ENCODE assay signal across 8 cellular contexts in the genomic region with DNA sequence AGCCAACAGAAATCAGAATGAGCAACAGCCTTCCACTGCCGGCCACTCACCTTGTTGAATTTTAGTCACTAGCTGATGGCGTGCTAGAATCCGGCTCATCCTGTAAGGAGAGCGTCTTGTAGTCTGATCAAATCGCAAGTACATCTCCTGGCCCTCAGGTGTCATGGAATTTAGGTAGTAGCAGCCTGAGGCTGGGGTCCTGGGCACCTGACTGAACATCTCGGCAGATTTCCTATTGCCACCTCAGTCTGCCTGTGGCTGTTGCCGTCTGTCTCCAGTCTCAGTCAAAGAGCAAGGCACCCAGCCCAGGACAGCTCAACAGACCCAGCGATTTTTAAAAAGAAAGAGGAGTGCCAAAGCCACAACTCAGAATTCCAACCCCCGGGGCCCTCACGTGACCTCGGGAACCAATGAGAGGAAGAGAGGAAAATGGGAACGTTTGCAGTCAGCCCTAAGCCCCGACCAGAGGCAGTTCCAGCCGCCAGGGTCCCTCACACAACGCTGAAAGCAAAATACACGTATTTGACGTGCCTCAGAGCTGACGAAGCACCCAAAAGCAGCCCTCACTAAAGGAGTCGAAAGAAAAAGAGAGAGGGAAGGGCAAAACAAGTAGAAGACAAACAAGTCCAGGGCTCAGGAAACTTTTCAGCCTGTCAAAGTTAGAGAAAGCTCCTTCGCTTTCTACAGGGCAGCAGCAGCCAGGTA. TPM values are rescaled to one million over a fixed set of nuclear protein-coding genes. Genes with fewer than 3 reads are reported as not detected.
DNase-seq lines count a peak whose midpoint lies in the region; ATAC-seq and TF ChIP-seq lines count a peak whose summit lies in the region.

A gene with protein sequence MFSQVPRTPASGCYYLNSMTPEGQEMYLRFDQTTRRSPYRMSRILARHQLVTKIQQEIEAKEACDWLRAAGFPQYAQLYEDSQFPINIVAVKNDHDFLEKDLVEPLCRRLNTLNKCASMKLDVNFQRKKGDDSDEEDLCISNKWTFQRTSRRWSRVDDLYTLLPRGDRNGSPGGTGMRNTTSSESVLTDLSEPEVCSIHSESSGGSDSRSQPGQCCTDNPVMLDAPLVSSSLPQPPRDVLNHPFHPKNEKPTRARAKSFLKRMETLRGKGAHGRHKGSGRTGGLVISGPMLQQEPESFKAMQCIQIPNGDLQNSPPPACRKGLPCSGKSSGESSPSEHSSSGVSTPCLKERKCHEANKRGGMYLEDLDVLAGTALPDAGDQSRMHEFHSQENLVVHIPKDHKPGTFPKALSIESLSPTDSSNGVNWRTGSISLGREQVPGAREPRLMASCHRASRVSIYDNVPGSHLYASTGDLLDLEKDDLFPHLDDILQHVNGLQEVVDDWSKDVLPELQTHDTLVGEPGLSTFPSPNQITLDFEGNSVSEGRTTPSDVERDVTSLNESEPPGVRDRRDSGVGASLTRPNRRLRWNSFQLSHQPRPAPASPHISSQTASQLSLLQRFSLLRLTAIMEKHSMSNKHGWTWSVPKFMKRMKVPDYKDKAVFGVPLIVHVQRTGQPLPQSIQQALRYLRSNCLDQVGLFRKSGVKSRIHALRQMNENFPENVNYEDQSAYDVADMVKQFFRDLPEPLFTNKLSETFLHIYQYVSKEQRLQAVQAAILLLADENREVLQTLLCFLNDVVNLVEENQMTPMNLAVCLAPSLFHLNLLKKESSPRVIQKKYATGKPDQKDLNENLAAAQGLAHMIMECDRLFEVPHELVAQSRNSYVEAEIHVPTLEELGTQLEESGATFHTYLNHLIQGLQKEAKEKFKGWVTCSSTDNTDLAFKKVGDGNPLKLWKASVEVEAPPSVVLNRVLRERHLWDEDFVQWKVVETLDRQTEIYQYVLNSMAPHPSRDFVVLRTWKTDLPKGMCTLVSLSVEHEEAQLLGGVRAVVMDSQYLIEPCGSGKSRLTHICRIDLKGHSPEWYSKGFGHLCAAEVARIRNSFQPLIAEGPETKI (minus strand): TSS at position 336 of the 705 bp plus-strand sequence. CDS start 117 bp downstream, at position 219.

- no peaks in the 10 kb centered on the region for H3K27me3 ChIP-seq in A673 (replicated peaks; ENCODE audit: insufficient read depth, low read depth, low read length, poor library complexity)
- H3K27me3 ChIP-seq in heart left ventricle: no peaks in the 10 kb centered on the region
- no peaks in the 10 kb centered on the region for H3K27me3 ChIP-seq in Karpas-422 (ENCODE audit: low read length)

- peak within 1 kb of the TSS; percentile 72 for H3K27ac ChIP-seq in A673 (ENCODE audit: low read depth, low read length, poor library complexity, severe bottlenecking)
- H3K27ac ChIP-seq in heart left ventricle: peak within 1 kb of the TSS; percentile 89 to 98 (median 96)
- H3K27ac ChIP-seq in Karpas-422 (ENCODE audit: low read length): no peak within 1 kb of the TSS

- CTCF ChIA-PET in A673 (lab: Charles Lee): no interaction called here

- H3K79me2 ChIP-seq in Karpas-422 (ENCODE audit: low read length): no peaks in the 10 kb centered on the region

- H3K4me1 ChIP-seq in A673 (ENCODE audit: insufficient read depth, low read length, poor library complexity, severe bottlenecking) (peaks cover 24% of the 10 kb centered on the region), heart left ventricle (peaks cover 0 to 56% (median 33%) of the 10 kb centered on the region in 12 donors), Karpas-422 (ENCODE audit: low read length) (peaks cover 6% of the 10 kb centered on the region; the same call in 1 of the 2 replicates)

- TF ChIP-seq POLR2A in heart left ventricle (IDR thresholded peaks at IDR 0.05): peak in 1 of 2 donors; percentile 95

- no peak within 1 kb of the TSS for H3K4me2 ChIP-seq in Karpas-422 (ENCODE audit: low read depth, low read length, poor library complexity, severe bottlenecking)

- no TSS peak for BruUV-seq in A673 (replicated peaks; lab: Mats Ljungman, UMichigan)

- H3K36me3 ChIP-seq in A673 (ENCODE audit: insufficient read depth, low read length, poor library complexity, severe bottlenecking): no peaks in the 10 kb centered on the region
- H3K36me3 ChIP-seq in heart left ventricle: no peaks in the 10 kb centered on the region
- no peaks in the 10 kb centered on the region for H3K36me3 ChIP-seq in Karpas-422 (ENCODE audit: insufficient read depth, low read length)

- H3K4me3 ChIP-seq in A673 (ENCODE audit: low read depth, low read length, poor library complexity, severe bottlenecking): peak within 1 kb of the TSS; percentile 58
- H3K4me3 ChIP-seq in heart left ventricle: peak within 1 kb of the TSS; percentile 50 to 84 (median 68)
- H3K4me3 ChIP-seq in Karpas-422 (ENCODE audit: low read length): no peak within 1 kb of the TSS

- POLR2A ChIA-PET in A673 (lab: Charles Lee; ENCODE audit: low non-redundant PET): interaction anchor here (0.6 kb wide), 2 partner anchors 26 to 149 kb away, joined by 3 read pairs; no protein-coding TSS in a partner anchor

- H3K9me2 ChIP-seq in Karpas-422 (replicated peaks; ENCODE audit: insufficient read depth, low read length): no peaks in the 10 kb centered on the region

- ATAC-seq in HG02678 (IDR thresholded peaks at IDR 0.05; ENCODE audit: unreplicated experiment): peak; percentile 68
- ATAC-seq in heart left ventricle: peak; percentile 93 to 97 (median 95)

- no peak within 1 kb of the TSS for H2AFZ ChIP-seq in Karpas-422 (ENCODE audit: low read length)

- DNase-seq in A673 (ENCODE audit: low spot score) (peak; percentile 98), NCI-H2227 (lab: John Stamatoyannopoulos, UW; ENCODE audit: unreplicated experiment) (peak; percentile 67), amygdala (lab: John Stamatoyannopoulos, UW) (peak; percentile 17 to 95 (median 86)), heart left ventricle (peak; percentile 92 to 96 (median 95)), nucleus accumbens (lab: John Stamatoyannopoulos, UW) (peak; percentile 41 to 96 (median 88)), Karpas-422 (no peak)

- H3K9me3 ChIP-seq in A673 (ENCODE audit: low read depth, low read length, poor library complexity, severe bottlenecking): no peaks in the 10 kb centered on the region
- H3K9me3 ChIP-seq in heart left ventricle: no peaks in the 10 kb centered on the region
- H3K9me3 ChIP-seq in Karpas-422 (ENCODE audit: low read length): no peaks in the 10 kb centered on the region

- no peaks in the 10 kb centered on the region for H4K20me1 ChIP-seq in Karpas-422 (ENCODE audit: insufficient read depth, low read depth, low read length)

- H3K9ac ChIP-seq in Karpas-422 (ENCODE audit: low read length): no peak within 1 kb of the TSS

- intact Hi-C loops in A673 (cut with micrococcal nuclease; ENCODE audit: unreplicated experiment) (loop anchor here (2.0 kb wide), 1 partner anchor 35 kb away; no protein-coding TSS in a partner anchor), heart left ventricle (cut with DNase I) (loop anchor here in 9 of 10 donors (1.0 to 10.0 kb wide), 13 partner anchors 35 to 439 kb away; no protein-coding TSS in a partner anchor)

- TF ChIP-seq CTCF in A673 (conservative IDR thresholded peaks at IDR 0.05; ENCODE audit: low read depth, low read length): peak; percentile 53
- TF ChIP-seq CTCF in GM12872 (IDR thresholded peaks at IDR 0.05; ENCODE audit: insufficient read depth, low read depth, low read length): 0 out of 3 replicates have a peak, but pooled peaks have one; percentile 15
- TF ChIP-seq CTCF in heart left ventricle (IDR thresholded peaks at IDR 0.05): peak in 11 of 12 donors; percentile 11 to 68 (median 46)

- WGBS in heart left ventricle, 4 donors: 0 to 1% (median 1%) methylated on average over 20 of the region's 20 CpGs

RNA-seq across cellular contexts. Expression of the gene that starts here (rescaled TPM):
- total RNA-seq in A673 (2021): 45.7 and 48.7 TPM in 2 replicates
- total RNA-seq in heart left ventricle: 10 to 100 TPM; 18.6 to 39.2 (median 31.6) TPM
- polyA plus RNA-seq in heart left ventricle: 10 to 100 TPM in 1 of 2 donors, 1 to 10 TPM in 1; 9.3 to 15.1 TPM
- total RNA-seq in Karpas-422 (2014; rRNA removed; shearing (Covaris generic); ENCODE audit: low replicate concordance): 1.2 TPM in 2 replicates
